Comparison of ENCODE assay signal across 24 cellular contexts in genomic region chr2:102303589-102303988, GRCh38. TPM values are rescaled to one million over a fixed set of nuclear protein-coding genes. Genes with fewer than 3 reads are reported as not detected.
DNase-seq lines count a peak whose midpoint lies in the region; ATAC-seq and TF ChIP-seq lines count a peak whose summit lies in the region.
"Had no signal": no experiment of that assay in that cellular context is flagged by ENCODE, and none has a peak within 500 bp of the region (broad histone marks: within the 10 kb centered on the region; RNA-seq: fewer than 3 reads in every experiment).

No MANE protein-coding gene starts in this region.

- peaks cover 0 to 1% of the 10 kb centered on the region in 2 donors for H3K9me3 Mint-ChIP-seq in activated T-cell treated with anti-CD3 and anti-CD28 coated beads, Interleukin-2, amount 50 U/mL, for 72 hours
- peaks cover 6% of the 10 kb centered on the region for H3K9me3 Mint-ChIP-seq in activated naive CD8-positive, alpha-beta T cell treated with anti-CD3 and anti-CD28 coated beads, Interleukin-2, amount 50 U/mL, for 24 hours
- H3K9me3 Mint-ChIP-seq: CD4-positive, CD25-positive, alpha-beta regulatory T cell; CD8-positive, alpha-beta memory T cell had no signal

- DNase-seq in activated T-cell treated with anti-CD3 and anti-CD28 coated beads, Interleukin-2, amount 50 U/mL, for 72 hours: no peak
- no peak for DNase-seq in activated T-cell treated with anti-CD3 and anti-CD28 coated beads, Interleukin-2, amount 50 U/mL, for 1 hour
- DNase-seq in activated naive CD8-positive, alpha-beta T cell treated with anti-CD3 and anti-CD28 coated beads, Interleukin-2, amount 50 U/mL, for 24 hours: no peak
- peak in 1 of 3 donors; percentile 19 for DNase-seq in mucosa of descending colon
- no peak for DNase-seq in NCI-H82 treated with DMSO at 0.1 percent for 48 hours (lab: John Stamatoyannopoulos, UW; ENCODE audit: unreplicated experiment)
- DNase-seq: ACHN; BE2C; C1 segment of cervical spinal cord; CD4-positive, CD25-positive, alpha-beta regulatory T cell; CD8-positive, alpha-beta memory T cell; COR-L47; DMS 273 treated with DMSO at 0.1 percent for 48 hours; DMS53; DND-41; EL had no signal

- H2AFZ ChIP-seq in Loucy (ENCODE audit: low read length): no peak overlapping the region
- H2AFZ ChIP-seq: GM23248 had no signal

- no peaks in the 10 kb centered on the region for H3K79me2 ChIP-seq in Loucy (ENCODE audit: insufficient read depth, low read length)

- H3K4me1 Mint-ChIP-seq in activated T-cell treated with anti-CD3 and anti-CD28 coated beads, Interleukin-2, amount 50 U/mL, for 72 hours (ENCODE audit: low read depth): peaks cover 63% of the 10 kb centered on the region
- H3K4me1 Mint-ChIP-seq in activated naive CD8-positive, alpha-beta T cell treated with anti-CD3 and anti-CD28 coated beads, Interleukin-2, amount 50 U/mL, for 24 hours: peaks cover 71% of the 10 kb centered on the region

- no peaks in the 10 kb centered on the region for H3K9me3 ChIP-seq in Loucy (ENCODE audit: insufficient read depth, low read depth, low read length)
- H3K9me3 ChIP-seq in mucosa of descending colon: no peaks in the 10 kb centered on the region
- H3K9me3 ChIP-seq: BE2C, HAP-1 had no signal

- no peaks in the 10 kb centered on the region for H3K27me3 ChIP-seq in Loucy (ENCODE audit: insufficient read depth, low read length, poor library complexity, severe bottlenecking)
- H3K27me3 ChIP-seq: BE2C had no signal

- peak overlapping the region; percentile 71 for H3K4me2 ChIP-seq in Loucy (ENCODE audit: low read depth, low read length, poor library complexity, severe bottlenecking)

- peaks cover 0 to 4% of the 10 kb centered on the region in 2 donors for H3K36me3 Mint-ChIP-seq in activated T-cell treated with anti-CD3 and anti-CD28 coated beads, Interleukin-2, amount 50 U/mL, for 72 hours (ENCODE audit: insufficient read depth in 2 of 2)
- peaks cover 4% of the 10 kb centered on the region for H3K36me3 Mint-ChIP-seq in activated naive CD8-positive, alpha-beta T cell treated with anti-CD3 and anti-CD28 coated beads, Interleukin-2, amount 50 U/mL, for 24 hours (ENCODE audit: low read depth)
- H3K36me3 Mint-ChIP-seq: CD4-positive, CD25-positive, alpha-beta regulatory T cell; CD8-positive, alpha-beta memory T cell had no signal

- no peak for ATAC-seq in activated T-cell treated with anti-CD3 and anti-CD28 coated beads, Interleukin-2, amount 50 U/mL, for 72 hours (replicated peaks in 1 of 2)
- no peak for ATAC-seq in activated naive CD8-positive, alpha-beta T cell treated with anti-CD3 and anti-CD28 coated beads, Interleukin-2, amount 50 U/mL, for 24 hours
- ATAC-seq in mucosa of descending colon (peak; percentile 59), GM19023 (IDR thresholded peaks at IDR 0.05; ENCODE audit: unreplicated experiment) (no peak)
- ATAC-seq: GM12878 had no signal

- peaks cover 15% of the 10 kb centered on the region; the same call in 1 of the 2 replicates for H3F3A ChIP-seq in Loucy (ENCODE audit: low read depth)

- no peaks in the 10 kb centered on the region for H3K9me2 ChIP-seq in Loucy (replicated peaks; ENCODE audit: low read depth, low read length)

- peak overlapping the region; percentile 4 for H3K9ac ChIP-seq in Loucy (ENCODE audit: low read depth, low read length, poor library complexity, severe bottlenecking)
- H3K9ac ChIP-seq: GM23248 had no signal

- H3K4me3 ChIP-seq in Loucy (ENCODE audit: low read length, poor library complexity, severe bottlenecking): no peak overlapping the region
- H3K4me3 ChIP-seq in mucosa of descending colon: no peak overlapping the region
- H3K4me3 ChIP-seq: GM12878, GM23248, HAP-1 had no signal

- H3K4me3 Mint-ChIP-seq in activated T-cell treated with anti-CD3 and anti-CD28 coated beads, Interleukin-2, amount 50 U/mL, for 72 hours: peak overlapping the region; percentile 2 to 15
- H3K4me3 Mint-ChIP-seq in activated naive CD8-positive, alpha-beta T cell treated with anti-CD3 and anti-CD28 coated beads, Interleukin-2, amount 50 U/mL, for 24 hours: no peak overlapping the region
- H3K4me3 Mint-ChIP-seq: CD4-positive, CD25-positive, alpha-beta regulatory T cell; CD8-positive, alpha-beta memory T cell had no signal

- H4K20me1 ChIP-seq in Loucy (ENCODE audit: insufficient read depth, low read length, poor library complexity, severe bottlenecking): no peaks in the 10 kb centered on the region

- TF ChIP-seq CTCF in Loucy (conservative IDR thresholded peaks at IDR 0.05; ENCODE audit: low read length) (no peak), mucosa of descending colon (IDR thresholded peaks at IDR 0.05) (no peak)

- no peaks in the 10 kb centered on the region for H3K27me3 Mint-ChIP-seq in activated T-cell treated with anti-CD3 and anti-CD28 coated beads, Interleukin-2, amount 50 U/mL, for 72 hours (ENCODE audit: low read depth)
- H3K27me3 Mint-ChIP-seq in activated naive CD8-positive, alpha-beta T cell treated with anti-CD3 and anti-CD28 coated beads, Interleukin-2, amount 50 U/mL, for 24 hours: peaks cover 6% of the 10 kb centered on the region

- H3K36me3 ChIP-seq in Loucy (ENCODE audit: insufficient read depth, low read length) (no peaks in the 10 kb centered on the region), mucosa of descending colon (ENCODE audit: low read depth) (no peaks in the 10 kb centered on the region)
- H3K36me3 ChIP-seq: BE2C, HAP-1 had no signal

- H3K4me1 ChIP-seq in Loucy (ENCODE audit: insufficient read depth, low read length, poor library complexity, severe bottlenecking) (peaks cover 51% of the 10 kb centered on the region), mucosa of descending colon (ENCODE audit: low read depth) (no peaks in the 10 kb centered on the region)
- H3K4me1 ChIP-seq: BE2C, HAP-1 had no signal

- peak overlapping the region; percentile 36 for H3K27ac Mint-ChIP-seq in activated T-cell treated with anti-CD3 and anti-CD28 coated beads, Interleukin-2, amount 50 U/mL, for 72 hours
- peak overlapping the region; percentile 95 for H3K27ac Mint-ChIP-seq in activated naive CD8-positive, alpha-beta T cell treated with anti-CD3 and anti-CD28 coated beads, Interleukin-2, amount 50 U/mL, for 24 hours
- H3K27ac Mint-ChIP-seq: CD4-positive, CD25-positive, alpha-beta regulatory T cell; CD8-positive, alpha-beta memory T cell had no signal

- intact Hi-C loops in mucosa of descending colon (cut with DNase I, micrococcal nuclease): no loop called here

RNA-seq across cellular contexts. Expression of gene IL1RL1, which starts 7.8 kb away (rescaled TPM):
- total RNA-seq in activated T-cell treated with anti-CD3 and anti-CD28 coated beads, Interleukin-2, amount 50 U/mL, for 72 hours: 1 to 10 TPM; 1.6 to 2.2 TPM
- total RNA-seq in mucosa of descending colon: 1 to 10 TPM in 2 of 3 donors, under 1 TPM in 1; 0.93 to 7.1 (median 5.9) TPM
- total RNA-seq: G401, GM23248, H4, HT1080 had no signal

RNA-seq across cellular contexts. Expression of gene IL18R1, which starts 52.0 kb away (rescaled TPM):
- total RNA-seq in activated T-cell treated with anti-CD3 and anti-CD28 coated beads, Interleukin-2, amount 50 U/mL, for 72 hours: 10 to 100 TPM; 56.5 to 68.0 TPM
- 1 to 10 TPM; 3.9 to 6.1 (median 5.2) TPM for total RNA-seq in mucosa of descending colon
- total RNA-seq: A172, G401 had no signal

Comparison
In these comparisons a context has a peak if more than half of its experiments do, and no peak if none do; other contexts are left out.
1. RNA of gene IL18R1, which starts 52.0 kb away (total RNA-seq): 56.5 to 68.0 TPM in activated T-cell treated with anti-CD3 and anti-CD28 coated beads, Interleukin-2, amount 50 U/mL, for 72 hours; 3.9 to 6.1 TPM in mucosa of descending colon; every median in the first group is over 4 times any median in the second.